In genomic region chr14:100554696-100555320, GRCh38 we compare ENCODE assay signal across 26 cellular contexts. TPM values are rescaled to one million over a fixed set of nuclear protein-coding genes. Genes with fewer than 3 reads are reported as not detected.
A peak's percentile ranks its signal among the peaks of the same experiment; 100 is the strongest.
DNase-seq lines count a peak whose midpoint lies in the region; ATAC-seq and TF ChIP-seq lines count a peak whose summit lies in the region.
"Had no signal": no experiment of that assay in that cellular context is flagged by ENCODE, and none has a peak within 500 bp of the region (broad histone marks: within the 10 kb centered on the region; RNA-seq: fewer than 3 reads in every experiment).

No MANE protein-coding gene starts in this region.

- intact Hi-C loops in Calu3 (cut with micrococcal nuclease; ENCODE audit: unreplicated experiment) = no loop called here

- H3K79me1 ChIP-seq in mesendoderm (ENCODE audit: low read length) = no peaks in the 10 kb centered on the region

- TF ChIP-seq CTCF in Calu3 (IDR thresholded peaks at IDR 0.05; ENCODE audit: unreplicated experiment) (no peak), RWPE1 (conservative IDR thresholded peaks at IDR 0.05; ENCODE audit: low read depth) (no peak), endodermal cell (conservative IDR thresholded peaks at IDR 0.05) (no peak), GM13977 (IDR thresholded peaks at IDR 0.05; ENCODE audit: extremely low read depth, insufficient read depth, missing control alignments) (no peak)

- WGBS in endodermal cell (ENCODE audit: insufficient coverage in 1 of 2, insufficient read length in 1 of 2), 2 experiments = 90 to 93% methylated on average over 10 to 17 of the region's 17 CpGs
- WGBS in mesendoderm (ENCODE audit: extremely low coverage, insufficient coverage, low lambda C conversion rate) = no CpG with 5 or more reads among the region's 17 CpGs

- peak overlapping the region; percentile 95 for H3K4me2 ChIP-seq in BLaER1
- no peak overlapping the region for H3K4me2 ChIP-seq in mesendoderm (ENCODE audit: low read length)

- H3K4me3 ChIP-seq in BLaER1 (no peak overlapping the region), endodermal cell (ENCODE audit: low read length) (no peak overlapping the region), mesendoderm (ENCODE audit: low read length) (no peak overlapping the region)
- H3K4me3 ChIP-seq: GM12878, K562 had no signal

- H4K5ac ChIP-seq in mesendoderm (ENCODE audit: low read length) = no peak overlapping the region

- H3K4me3 Mint-ChIP-seq in Calu3 (ENCODE audit: low read depth, unreplicated experiment) (peak overlapping the region; percentile 59), endodermal cell (no peak overlapping the region)
- no peak overlapping the region for H3K4me3 Mint-ChIP-seq in stimulated activated naive CD8-positive, alpha-beta T cell treated with anti-CD3 and anti-CD28 coated beads, Interleukin-15, amount 100 ng/mL, for 72 hours
- H3K4me3 Mint-ChIP-seq: CD4-positive, alpha-beta T cell; HFFc6 had no signal

- H3K36me3 Mint-ChIP-seq in Calu3 (ENCODE audit: insufficient read depth, unreplicated experiment) (peaks cover 17% of the 10 kb centered on the region), endodermal cell (ENCODE audit: low read depth) (no peaks in the 10 kb centered on the region)

- no peak overlapping the region for H3K23ac ChIP-seq in mesendoderm (ENCODE audit: low read length)

- H3K18ac ChIP-seq in mesendoderm (ENCODE audit: low read length) = no peak overlapping the region

- no peaks in the 10 kb centered on the region for H4K20me1 ChIP-seq in BLaER1

- in situ Hi-C loops in GM13977 (cut with MboI; ENCODE audit: low pct_unique_long_range_greater_than_20kb, low sequenced_read_pairs, unreplicated experiment) = no loop called here

- H2BK5ac ChIP-seq in mesendoderm (ENCODE audit: low read length) = no peak overlapping the region

- no peaks in the 10 kb centered on the region for H3K79me2 ChIP-seq in mesendoderm (ENCODE audit: control insufficient read depth, insufficient read depth, low read length)

- no peaks in the 10 kb centered on the region for H3K9me3 ChIP-seq in BLaER1
- H3K9me3 ChIP-seq in endodermal cell (ENCODE audit: control insufficient read depth, low read length) = no peaks in the 10 kb centered on the region

- CTCF ChIA-PET in Calu3 (lab: Charles Lee) = interaction anchor here (0.6 to 0.8 kb wide), 2 partner anchors 15 to 130 kb away, joined by 3 to 5 read pairs; no protein-coding TSS in a partner anchor
- CTCF ChIA-PET in RWPE1 (lab: Yijun Ruan, JAX) = interaction anchor here (0.5 to 1.9 kb wide), 2 partner anchors 91 to 171 kb away, joined by 3 to 7 read pairs; no protein-coding TSS in a partner anchor

- POLR2A ChIA-PET in RWPE1 (lab: Yijun Ruan, JAX; ENCODE audit: low non-redundant PET) = no interaction called here

- H2BK120ac ChIP-seq in mesendoderm (ENCODE audit: low read depth, low read length) = no peak overlapping the region

- no peak overlapping the region for H3K56ac ChIP-seq in mesendoderm (ENCODE audit: low read length)

- BruUV-seq in Calu3 (replicated peaks; lab: Mats Ljungman, UMichigan) = no TSS peak

- H2BK15ac ChIP-seq in mesendoderm (replicated peaks; ENCODE audit: low read depth) = no peak overlapping the region

- H3K9me3 Mint-ChIP-seq in Calu3 (ENCODE audit: low read depth, unreplicated experiment) = no peaks in the 10 kb centered on the region
- no peaks in the 10 kb centered on the region for H3K9me3 Mint-ChIP-seq in endodermal cell
- H3K9me3 Mint-ChIP-seq in stimulated activated naive CD8-positive, alpha-beta T cell treated with anti-CD3 and anti-CD28 coated beads, Interleukin-15, amount 100 ng/mL, for 72 hours = no peaks in the 10 kb centered on the region
- H3K9me3 Mint-ChIP-seq: CD4-positive, alpha-beta T cell; HFFc6 had no signal

- H3K27me3 Mint-ChIP-seq in Calu3 (ENCODE audit: unreplicated experiment) (peaks cover 58% of the 10 kb centered on the region), endodermal cell (ENCODE audit: insufficient read depth) (peaks cover 14% of the 10 kb centered on the region)
- H3K27me3 Mint-ChIP-seq in stimulated activated naive CD8-positive, alpha-beta T cell treated with anti-CD3 and anti-CD28 coated beads, Interleukin-15, amount 100 ng/mL, for 72 hours = peaks cover 14% of the 10 kb centered on the region

- peak overlapping the region; percentile 76 for H3K27ac Mint-ChIP-seq in Calu3 (ENCODE audit: unreplicated experiment)
- peak overlapping the region; percentile 74 for H3K27ac Mint-ChIP-seq in endodermal cell
- H3K27ac Mint-ChIP-seq in stimulated activated naive CD8-positive, alpha-beta T cell treated with anti-CD3 and anti-CD28 coated beads, Interleukin-15, amount 100 ng/mL, for 72 hours = no peak overlapping the region
- H3K27ac Mint-ChIP-seq: CD4-positive, alpha-beta T cell; HFFc6 had no signal

- peaks cover 100% of the 10 kb centered on the region for H3K4me1 ChIP-seq in BLaER1
- no peaks in the 10 kb centered on the region for H3K4me1 ChIP-seq in endodermal cell (ENCODE audit: control insufficient read depth, insufficient read depth, low read length)
- peaks cover 4% of the 10 kb centered on the region for H3K4me1 ChIP-seq in mesendoderm (ENCODE audit: control insufficient read depth, low read depth, low read length)

- no peak overlapping the region for H2AK5ac ChIP-seq in mesendoderm (ENCODE audit: low read length)

- no peak overlapping the region for H3K4ac ChIP-seq in mesendoderm (ENCODE audit: low read depth, low read length)

- no peak for ATAC-seq in stimulated activated naive CD8-positive, alpha-beta T cell treated with anti-CD3 and anti-CD28 coated beads, Interleukin-15, amount 100 ng/mL, for 72 hours
- ATAC-seq: GM12878 had no signal

- H3K27ac ChIP-seq in BLaER1 (peak overlapping the region; percentile 31; the same call in 1 of the 2 replicates), RWPE1 (peak overlapping the region; percentile 37), endodermal cell (ENCODE audit: low read depth, low read length) (no peak overlapping the region), mesendoderm (ENCODE audit: low read depth, low read length) (no peak overlapping the region)
- H3K27ac ChIP-seq: SK-N-MC had no signal

- no peaks in the 10 kb centered on the region for H3K36me3 ChIP-seq in BLaER1
- no peaks in the 10 kb centered on the region for H3K36me3 ChIP-seq in endodermal cell (ENCODE audit: control insufficient read depth, insufficient read depth, low read length)
- no peaks in the 10 kb centered on the region for H3K36me3 ChIP-seq in mesendoderm (ENCODE audit: control insufficient read depth, insufficient read depth, low read length)

- H3K9ac ChIP-seq in BLaER1 = no peak overlapping the region
- H3K9ac ChIP-seq in endodermal cell (ENCODE audit: extremely low read depth, low read length, poor library complexity, severe bottlenecking) = no peak overlapping the region
- no peak overlapping the region for H3K9ac ChIP-seq in mesendoderm (ENCODE audit: low read length)

- H3K27me3 ChIP-seq in BLaER1 (no peaks in the 10 kb centered on the region), endodermal cell (ENCODE audit: control insufficient read depth, insufficient read depth, low read length, poor library complexity, severe bottlenecking) (no peaks in the 10 kb centered on the region), mesendoderm (ENCODE audit: insufficient read depth, low read length, poor library complexity) (no peaks in the 10 kb centered on the region)

- H3K4me1 Mint-ChIP-seq in Calu3 (ENCODE audit: low read depth, unreplicated experiment) (peaks cover 15% of the 10 kb centered on the region), endodermal cell (no peaks in the 10 kb centered on the region)
- peaks cover 17% of the 10 kb centered on the region for H3K4me1 Mint-ChIP-seq in stimulated activated naive CD8-positive, alpha-beta T cell treated with anti-CD3 and anti-CD28 coated beads, Interleukin-15, amount 100 ng/mL, for 72 hours

- no peak overlapping the region for H4K8ac ChIP-seq in mesendoderm (ENCODE audit: low read depth, low read length)

- no peak for DNase-seq in Calu3
- no peak for DNase-seq in RWPE1 (ENCODE audit: low spot score)
- no peak for DNase-seq in endodermal cell
- no peak for DNase-seq in mesendoderm
- DNase-seq in GM13977 (ENCODE audit: low spot score) = no peak
- no peak for DNase-seq in stimulated activated naive CD8-positive, alpha-beta T cell treated with anti-CD3 and anti-CD28 coated beads, Interleukin-15, amount 100 ng/mL, for 72 hours
- DNase-seq in SHP77 (lab: John Stamatoyannopoulos, UW) = no peak
- DNase-seq: COR-L47, DMS 273 treated with DMSO at 0.1 percent for 48 hours, HFFc6, MM.1S, NCI-H1048, NCI-H1417 treated with DMSO at 0.1 percent for 48 hours, NCI-H187, NCI-H2107, NCI-H446 treated with DMSO at 0.1 percent for 48 hours, NCI-H526 treated with DMSO at 0.1 percent for 48 hours, SHP77 treated with DMSO at 0.1 percent for 48 hours had no signal

RNA-seq across cellular contexts. Expression of gene BEGAIN, which starts 32.4 kb away (rescaled TPM):
- 0.26 and 0.37 TPM in 2 replicates for total RNA-seq in Calu3 (2022)
- total RNA-seq in endodermal cell = 1 to 10 TPM in 1 of 2 donors, under 1 TPM in 1; 0.91 to 1.3 TPM
- 1.4 TPM for polyA plus RNA-seq in endodermal cell (2013, experiment 1 of 2)
- 1.1 TPM for polyA plus RNA-seq in endodermal cell (2013, experiment 2 of 2)
- 0.69 TPM for polyA plus RNA-seq in mesendoderm (2013, experiment 1 of 2)
- 0.81 TPM for polyA plus RNA-seq in mesendoderm (2013, experiment 2 of 2)
- total RNA-seq: HepG2, LHCN-M2, RPMI7951 had no signal
- polyA plus RNA-seq: HepG2 had no signal

Comparison
In these comparisons a context has a peak if more than half of its experiments do, and no peak if none do; other contexts are left out.
1. H3K27ac ChIP-seq: peak in BLaER1 (single experiment) and RWPE1 (single experiment); none in endodermal cell (single experiment) and mesendoderm (single experiment).
2. H3K27ac Mint-ChIP-seq: peak in Calu3 (single experiment) and endodermal cell (single experiment); none in stimulated activated naive CD8-positive, alpha-beta T cell treated with anti-CD3 and anti-CD28 coated beads, Interleukin-15, amount 100 ng/mL, for 72 hours (0 of 2).